Comparison of ENCODE assay signal across 13 cellular contexts in genomic region chr12:9687228-9687627, GRCh38. TPM values are rescaled to one million over a fixed set of nuclear protein-coding genes. Genes with fewer than 3 reads are reported as not detected.
DNase-seq lines count a peak whose midpoint lies in the region; ATAC-seq lines count a peak whose summit lies in the region.
"Had no signal": no experiment of that assay in that cellular context is flagged by ENCODE, and none has a peak within 500 bp of the region (broad histone marks: within the 10 kb centered on the region; RNA-seq: fewer than 3 reads in every experiment).

No MANE protein-coding gene starts in this region.

- no peaks in the 10 kb centered on the region for H3K27me3 Mint-ChIP-seq in T-helper 1 cell treated with Interleukin-12 subunit alpha and Interleukin-12 subunit beta and Interleukin-4 antibody, amounts not matched to agents 30 μg/mL and 1 μg/mL, for 36 hours (ENCODE audit: low read depth)
- no peaks in the 10 kb centered on the region for H3K27me3 Mint-ChIP-seq in naive thymus-derived CD8-positive, alpha-beta T cell

- peaks cover 75% of the 10 kb centered on the region for H3K36me3 Mint-ChIP-seq in T-helper 1 cell treated with Interleukin-12 subunit alpha and Interleukin-12 subunit beta and Interleukin-4 antibody, amounts not matched to agents 30 μg/mL and 1 μg/mL, for 36 hours (ENCODE audit: low read depth)
- peaks cover 60 to 93% (median 89%) of the 10 kb centered on the region in 3 donors for H3K36me3 Mint-ChIP-seq in naive thymus-derived CD8-positive, alpha-beta T cell

- DNase-seq in T-helper 1 cell: no peak
- peak; percentile 20 for DNase-seq in NCI-H460 (ENCODE audit: extremely low read depth, low read depth)
- peak; percentile 17 for DNase-seq in astrocyte of the hippocampus (ENCODE audit: low read depth, low spot score)
- DNase-seq in naive thymus-derived CD8-positive, alpha-beta T cell: no peak
- DNase-seq in NCI-H1436 (lab: John Stamatoyannopoulos, UW): no peak
- no peak for DNase-seq in NCI-H1048 (lab: John Stamatoyannopoulos, UW)
- DNase-seq: dermis blood vessel endothelial cell, hippocampal formation, NCI-H774, right cardiac atrium, uterus had no signal

- peak overlapping the region; percentile 67 for H3K27ac Mint-ChIP-seq in T-helper 1 cell treated with Interleukin-12 subunit alpha and Interleukin-12 subunit beta and Interleukin-4 antibody, amounts not matched to agents 30 μg/mL and 1 μg/mL, for 36 hours
- peak overlapping the region in 9 of 10 donors; percentile 74 to 91 (median 83) for H3K27ac Mint-ChIP-seq in naive thymus-derived CD8-positive, alpha-beta T cell

- H3K9me3 Mint-ChIP-seq in T-helper 1 cell treated with Interleukin-12 subunit alpha and Interleukin-12 subunit beta and Interleukin-4 antibody, amounts not matched to agents 30 μg/mL and 1 μg/mL, for 36 hours: peaks cover 15% of the 10 kb centered on the region
- peaks cover 8 to 53% (median 28%) of the 10 kb centered on the region in 9 donors for H3K9me3 Mint-ChIP-seq in naive thymus-derived CD8-positive, alpha-beta T cell

- ATAC-seq in naive thymus-derived CD8-positive, alpha-beta T cell: peak; percentile 16 to 32
- no peak for ATAC-seq in HG03159 (IDR thresholded peaks at IDR 0.05; ENCODE audit: unreplicated experiment)
- ATAC-seq: right cardiac atrium had no signal

- POLR2A ChIA-PET in naive thymus-derived CD8-positive, alpha-beta T cell (lab: Charles Lee): interaction anchor here (0.7 to 4.6 kb wide), 13 partner anchors 10 to 51 kb away, joined by 3 to 17 read pairs (median 5); partner anchors contain the start of gene CLEC2D

- H3K4me1 Mint-ChIP-seq in T-helper 1 cell treated with Interleukin-12 subunit alpha and Interleukin-12 subunit beta and Interleukin-4 antibody, amounts not matched to agents 30 μg/mL and 1 μg/mL, for 36 hours (ENCODE audit: low read depth): peaks cover 64% of the 10 kb centered on the region
- H3K4me1 Mint-ChIP-seq in naive thymus-derived CD8-positive, alpha-beta T cell: peaks cover 20 to 81% (median 56%) of the 10 kb centered on the region in 4 donors

- no peak overlapping the region for H3K4me3 Mint-ChIP-seq in T-helper 1 cell treated with Interleukin-12 subunit alpha and Interleukin-12 subunit beta and Interleukin-4 antibody, amounts not matched to agents 30 μg/mL and 1 μg/mL, for 36 hours
- peak overlapping the region in 8 of 10 donors; percentile 22 to 68 (median 49) for H3K4me3 Mint-ChIP-seq in naive thymus-derived CD8-positive, alpha-beta T cell

RNA-seq across cellular contexts. Expression of gene CLEC2D, which starts 17.7 kb away (rescaled TPM):
- total RNA-seq in NCI-H460 (2014; rRNA removed; shearing (Covaris generic)): 0.29 and 1.5 TPM in 2 replicates
- polyA plus RNA-seq in NCI-H460 (2014; cell fraction: nucleus; rRNA removed): 3.7 and 6.6 TPM in 2 replicates
- 100 to 1,000 TPM; 433 to 438 TPM for total RNA-seq in naive thymus-derived CD8-positive, alpha-beta T cell
- 100 to 1,000 TPM; 315 to 389 (median 329) TPM for polyA plus RNA-seq in naive thymus-derived CD8-positive, alpha-beta T cell

RNA-seq across cellular contexts. Expression of gene CLECL1, which starts 45.7 kb away (rescaled TPM):
- not detected in 2 replicates for total RNA-seq in NCI-H460 (2014; rRNA removed; shearing (Covaris generic))
- not detected in 2 replicates for polyA plus RNA-seq in NCI-H460 (2014; cell fraction: nucleus; rRNA removed)
- total RNA-seq in naive thymus-derived CD8-positive, alpha-beta T cell: under 1 TPM; 0.52 to 0.96 TPM
- polyA plus RNA-seq in naive thymus-derived CD8-positive, alpha-beta T cell: under 1 TPM in 1 of 3 donors, not detected in 2; 0.35 TPM
- total RNA-seq: dermis blood vessel endothelial cell had no signal

Comparison
In these comparisons a context has a peak if more than half of its experiments do, and no peak if none do; other contexts are left out.
1. DNase-seq: peak in NCI-H460 (single experiment) and astrocyte of the hippocampus (single experiment); none in T-helper 1 cell (0 of 5), naive thymus-derived CD8-positive, alpha-beta T cell (0 of 10), NCI-H1436 (single experiment) and NCI-H1048 (single experiment).
2. RNA of gene CLEC2D, which starts 17.7 kb away (total RNA-seq): 433 to 438 TPM in naive thymus-derived CD8-positive, alpha-beta T cell; 0.29 to 1.5 TPM in NCI-H460; every median in the first group is over 100 times any median in the second.